ENCODE assay signal across 1 cellular context in the genomic region with DNA sequence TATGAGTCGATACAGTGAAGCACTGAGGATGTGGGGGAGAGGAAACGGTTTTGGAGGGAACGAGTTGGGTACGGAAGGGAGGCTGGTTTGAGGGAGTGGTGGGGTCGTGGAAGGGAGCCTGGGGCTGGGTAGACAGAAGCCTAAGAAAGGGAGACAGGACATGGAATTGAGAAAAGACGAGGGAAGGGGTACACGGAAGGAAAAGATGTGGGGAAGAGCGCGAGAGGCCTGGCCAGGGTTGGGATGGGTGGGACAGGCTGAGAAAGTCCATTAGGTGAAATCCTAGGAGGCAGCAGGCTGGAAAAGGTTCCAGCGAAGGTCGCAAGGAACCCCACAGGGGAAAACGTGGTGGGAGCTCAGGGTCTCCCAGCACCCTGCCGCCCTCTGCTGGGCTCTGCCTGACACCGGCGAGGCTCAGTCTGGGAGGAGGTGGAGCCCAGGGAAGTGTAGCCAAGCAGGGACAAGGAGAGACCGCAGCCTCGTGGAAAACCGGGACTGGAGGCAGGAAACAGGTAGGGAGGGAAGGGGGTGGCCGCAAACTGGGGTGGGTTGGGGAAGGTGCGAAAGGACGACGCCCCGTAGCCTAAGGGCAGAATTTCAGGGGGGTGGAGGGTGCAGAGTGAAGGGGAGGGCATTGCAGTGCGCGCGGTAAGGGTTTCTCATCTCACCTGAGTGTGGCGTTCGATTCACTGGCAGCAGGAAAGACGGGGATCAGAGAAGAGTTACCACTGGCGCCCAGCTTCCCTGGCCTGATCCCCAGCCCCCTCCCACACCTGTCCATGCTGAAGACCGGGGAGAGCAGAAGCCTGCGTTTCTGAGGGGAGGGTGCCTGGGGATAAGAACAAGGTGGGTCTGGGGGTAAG.
TF ChIP-seq lines count a peak whose summit lies in the region.

No MANE protein-coding gene starts in this region.

TF ChIP-seq in K562, 482 proteins besides CTCF, POLR2A, EP300 and RAD21 (continues in another document):
- TF ChIP-seq, protein P1, sequence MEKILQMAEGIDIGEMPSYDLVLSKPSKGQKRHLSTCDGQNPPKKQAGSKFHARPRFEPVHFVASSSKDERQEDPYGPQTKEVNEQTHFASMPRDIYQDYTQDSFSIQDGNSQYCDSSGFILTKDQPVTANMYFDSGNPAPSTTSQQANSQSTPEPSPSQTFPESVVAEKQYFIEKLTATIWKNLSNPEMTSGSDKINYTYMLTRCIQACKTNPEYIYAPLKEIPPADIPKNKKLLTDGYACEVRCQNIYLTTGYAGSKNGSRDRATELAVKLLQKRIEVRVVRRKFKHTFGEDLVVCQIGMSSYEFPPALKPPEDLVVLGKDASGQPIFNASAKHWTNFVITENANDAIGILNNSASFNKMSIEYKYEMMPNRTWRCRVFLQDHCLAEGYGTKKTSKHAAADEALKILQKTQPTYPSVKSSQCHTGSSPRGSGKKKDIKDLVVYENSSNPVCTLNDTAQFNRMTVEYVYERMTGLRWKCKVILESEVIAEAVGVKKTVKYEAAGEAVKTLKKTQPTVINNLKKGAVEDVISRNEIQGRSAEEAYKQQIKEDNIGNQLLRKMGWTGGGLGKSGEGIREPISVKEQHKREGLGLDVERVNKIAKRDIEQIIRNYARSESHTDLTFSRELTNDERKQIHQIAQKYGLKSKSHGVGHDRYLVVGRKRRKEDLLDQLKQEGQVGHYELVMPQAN (IDR thresholded peaks at IDR 0.05; ENCODE audit: borderline replicate concordance), result peak; percentile 61
- TF ChIP-seq, protein P2, sequence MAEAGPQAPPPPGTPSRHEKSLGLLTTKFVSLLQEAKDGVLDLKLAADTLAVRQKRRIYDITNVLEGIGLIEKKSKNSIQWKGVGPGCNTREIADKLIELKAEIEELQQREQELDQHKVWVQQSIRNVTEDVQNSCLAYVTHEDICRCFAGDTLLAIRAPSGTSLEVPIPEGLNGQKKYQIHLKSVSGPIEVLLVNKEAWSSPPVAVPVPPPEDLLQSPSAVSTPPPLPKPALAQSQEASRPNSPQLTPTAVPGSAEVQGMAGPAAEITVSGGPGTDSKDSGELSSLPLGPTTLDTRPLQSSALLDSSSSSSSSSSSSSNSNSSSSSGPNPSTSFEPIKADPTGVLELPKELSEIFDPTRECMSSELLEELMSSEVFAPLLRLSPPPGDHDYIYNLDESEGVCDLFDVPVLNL (CRISPR knock-in tag; IDR thresholded peaks at IDR 0.05; ENCODE audit: low read depth), result 0 out of 2 replicates have a peak, but pooled peaks have one; percentile 33
- TF ChIP-seq ZNF408 (CRISPR knock-in tag; IDR thresholded peaks at IDR 0.05; ENCODE audit: low read depth) (no peak), YY1 (IDR thresholded peaks at IDR 0.05; ENCODE audit: borderline replicate concordance in 1 of 3, control insufficient read depth in 1 of 3, extremely low read depth in 1 of 3, insufficient read depth in 3 of 3, insufficient read length in 1 of 3, insufficient replicate concordance in 2 of 3, low read depth in 1 of 3, low read length in 2 of 3) (peak in 1 of 3 experiments; percentile 38), SMARCA4 (IDR thresholded peaks at IDR 0.05) (peak; percentile 59), ZNF239 (CRISPR knock-in tag; IDR thresholded peaks at IDR 0.05) (no peak), ZNF696 (CRISPR knock-in tag; conservative IDR thresholded peaks at IDR 0.05) (no peak), TAF1 (IDR thresholded peaks at IDR 0.05; ENCODE audit: control insufficient read depth, extremely low read depth, insufficient read depth, low read length, severe bottlenecking) (peak; percentile 33), NRF1 (conservative IDR thresholded peaks at IDR 0.05 in 1 of 2, IDR thresholded peaks at IDR 0.05 in 1 of 2) (peak; percentile 24 to 30; a peak in 1 of 4 replicates), GATAD2B (IDR thresholded peaks at IDR 0.05; ENCODE audit: borderline replicate concordance) (peak; percentile 45; the same call in 1 of the 2 replicates), HDAC2 (IDR thresholded peaks at IDR 0.05) (peak; percentile 71), SAP30 (IDR thresholded peaks at IDR 0.05; ENCODE audit: borderline replicate concordance, insufficient read depth, low read depth, low read length, poor library complexity, severe bottlenecking) (peak; percentile 40), NR2C2 (CRISPR knock-in tag; IDR thresholded peaks at IDR 0.05) (0 out of 2 replicates have a peak, but pooled peaks have one; percentile 46), NR2C2 (tag; IDR thresholded peaks at IDR 0.05) (no peak), DPF2 (IDR thresholded peaks at IDR 0.05) (0 out of 2 replicates have a peak, but pooled peaks have one; percentile 52), LCOR (CRISPR knock-in tag; IDR thresholded peaks at IDR 0.05) (0 out of 2 replicates have a peak, but pooled peaks have one; percentile 23), BHLHE40 (IDR thresholded peaks at IDR 0.05; ENCODE audit: low read length) (no peak), CEBPG (CRISPR knock-in tag; IDR thresholded peaks at IDR 0.05) (no peak), CEBPG (tag; conservative IDR thresholded peaks at IDR 0.05 in 1 of 2, IDR thresholded peaks at IDR 0.05 in 1 of 2) (no peak), NR3C1 (CRISPR knock-in tag; IDR thresholded peaks at IDR 0.05) (no peak), ESRRA (IDR thresholded peaks at IDR 0.05; ENCODE audit: borderline replicate concordance, low read depth) (peak; percentile 29; the same call in 1 of the 2 replicates)
- TF ChIP-seq, protein P3, sequence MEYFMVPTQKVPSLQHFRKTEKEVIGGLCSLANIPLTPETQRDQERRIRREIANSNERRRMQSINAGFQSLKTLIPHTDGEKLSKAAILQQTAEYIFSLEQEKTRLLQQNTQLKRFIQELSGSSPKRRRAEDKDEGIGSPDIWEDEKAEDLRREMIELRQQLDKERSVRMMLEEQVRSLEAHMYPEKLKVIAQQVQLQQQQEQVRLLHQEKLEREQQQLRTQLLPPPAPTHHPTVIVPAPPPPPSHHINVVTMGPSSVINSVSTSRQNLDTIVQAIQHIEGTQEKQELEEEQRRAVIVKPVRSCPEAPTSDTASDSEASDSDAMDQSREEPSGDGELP (CRISPR knock-in tag; IDR thresholded peaks at IDR 0.05; ENCODE audit: borderline replicate concordance), result peak; percentile 71; the same call in 1 of the 2 replicates
- TF ChIP-seq, protein P4, sequence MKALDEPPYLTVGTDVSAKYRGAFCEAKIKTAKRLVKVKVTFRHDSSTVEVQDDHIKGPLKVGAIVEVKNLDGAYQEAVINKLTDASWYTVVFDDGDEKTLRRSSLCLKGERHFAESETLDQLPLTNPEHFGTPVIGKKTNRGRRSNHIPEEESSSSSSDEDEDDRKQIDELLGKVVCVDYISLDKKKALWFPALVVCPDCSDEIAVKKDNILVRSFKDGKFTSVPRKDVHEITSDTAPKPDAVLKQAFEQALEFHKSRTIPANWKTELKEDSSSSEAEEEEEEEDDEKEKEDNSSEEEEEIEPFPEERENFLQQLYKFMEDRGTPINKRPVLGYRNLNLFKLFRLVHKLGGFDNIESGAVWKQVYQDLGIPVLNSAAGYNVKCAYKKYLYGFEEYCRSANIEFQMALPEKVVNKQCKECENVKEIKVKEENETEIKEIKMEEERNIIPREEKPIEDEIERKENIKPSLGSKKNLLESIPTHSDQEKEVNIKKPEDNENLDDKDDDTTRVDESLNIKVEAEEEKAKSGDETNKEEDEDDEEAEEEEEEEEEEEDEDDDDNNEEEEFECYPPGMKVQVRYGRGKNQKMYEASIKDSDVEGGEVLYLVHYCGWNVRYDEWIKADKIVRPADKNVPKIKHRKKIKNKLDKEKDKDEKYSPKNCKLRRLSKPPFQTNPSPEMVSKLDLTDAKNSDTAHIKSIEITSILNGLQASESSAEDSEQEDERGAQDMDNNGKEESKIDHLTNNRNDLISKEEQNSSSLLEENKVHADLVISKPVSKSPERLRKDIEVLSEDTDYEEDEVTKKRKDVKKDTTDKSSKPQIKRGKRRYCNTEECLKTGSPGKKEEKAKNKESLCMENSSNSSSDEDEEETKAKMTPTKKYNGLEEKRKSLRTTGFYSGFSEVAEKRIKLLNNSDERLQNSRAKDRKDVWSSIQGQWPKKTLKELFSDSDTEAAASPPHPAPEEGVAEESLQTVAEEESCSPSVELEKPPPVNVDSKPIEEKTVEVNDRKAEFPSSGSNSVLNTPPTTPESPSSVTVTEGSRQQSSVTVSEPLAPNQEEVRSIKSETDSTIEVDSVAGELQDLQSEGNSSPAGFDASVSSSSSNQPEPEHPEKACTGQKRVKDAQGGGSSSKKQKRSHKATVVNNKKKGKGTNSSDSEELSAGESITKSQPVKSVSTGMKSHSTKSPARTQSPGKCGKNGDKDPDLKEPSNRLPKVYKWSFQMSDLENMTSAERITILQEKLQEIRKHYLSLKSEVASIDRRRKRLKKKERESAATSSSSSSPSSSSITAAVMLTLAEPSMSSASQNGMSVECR (CRISPR knock-in tag; IDR thresholded peaks at IDR 0.05), result 0 out of 2 replicates have a peak, but pooled peaks have one; percentile 22
- TF ChIP-seq, protein P5, sequence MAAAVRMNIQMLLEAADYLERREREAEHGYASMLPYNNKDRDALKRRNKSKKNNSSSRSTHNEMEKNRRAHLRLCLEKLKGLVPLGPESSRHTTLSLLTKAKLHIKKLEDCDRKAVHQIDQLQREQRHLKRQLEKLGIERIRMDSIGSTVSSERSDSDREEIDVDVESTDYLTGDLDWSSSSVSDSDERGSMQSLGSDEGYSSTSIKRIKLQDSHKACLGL (CRISPR knock-in tag; IDR thresholded peaks at IDR 0.05; ENCODE audit: borderline replicate concordance, poor library complexity, severe bottlenecking), result no peak
- TF ChIP-seq, protein P6, sequence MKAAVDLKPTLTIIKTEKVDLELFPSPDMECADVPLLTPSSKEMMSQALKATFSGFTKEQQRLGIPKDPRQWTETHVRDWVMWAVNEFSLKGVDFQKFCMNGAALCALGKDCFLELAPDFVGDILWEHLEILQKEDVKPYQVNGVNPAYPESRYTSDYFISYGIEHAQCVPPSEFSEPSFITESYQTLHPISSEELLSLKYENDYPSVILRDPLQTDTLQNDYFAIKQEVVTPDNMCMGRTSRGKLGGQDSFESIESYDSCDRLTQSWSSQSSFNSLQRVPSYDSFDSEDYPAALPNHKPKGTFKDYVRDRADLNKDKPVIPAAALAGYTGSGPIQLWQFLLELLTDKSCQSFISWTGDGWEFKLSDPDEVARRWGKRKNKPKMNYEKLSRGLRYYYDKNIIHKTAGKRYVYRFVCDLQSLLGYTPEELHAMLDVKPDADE (conservative IDR thresholded peaks at IDR 0.05; ENCODE audit: control insufficient read depth, low read depth, low read length), result peak; percentile 62; the same call in 1 of the 2 replicates
- TF ChIP-seq, protein P7, sequence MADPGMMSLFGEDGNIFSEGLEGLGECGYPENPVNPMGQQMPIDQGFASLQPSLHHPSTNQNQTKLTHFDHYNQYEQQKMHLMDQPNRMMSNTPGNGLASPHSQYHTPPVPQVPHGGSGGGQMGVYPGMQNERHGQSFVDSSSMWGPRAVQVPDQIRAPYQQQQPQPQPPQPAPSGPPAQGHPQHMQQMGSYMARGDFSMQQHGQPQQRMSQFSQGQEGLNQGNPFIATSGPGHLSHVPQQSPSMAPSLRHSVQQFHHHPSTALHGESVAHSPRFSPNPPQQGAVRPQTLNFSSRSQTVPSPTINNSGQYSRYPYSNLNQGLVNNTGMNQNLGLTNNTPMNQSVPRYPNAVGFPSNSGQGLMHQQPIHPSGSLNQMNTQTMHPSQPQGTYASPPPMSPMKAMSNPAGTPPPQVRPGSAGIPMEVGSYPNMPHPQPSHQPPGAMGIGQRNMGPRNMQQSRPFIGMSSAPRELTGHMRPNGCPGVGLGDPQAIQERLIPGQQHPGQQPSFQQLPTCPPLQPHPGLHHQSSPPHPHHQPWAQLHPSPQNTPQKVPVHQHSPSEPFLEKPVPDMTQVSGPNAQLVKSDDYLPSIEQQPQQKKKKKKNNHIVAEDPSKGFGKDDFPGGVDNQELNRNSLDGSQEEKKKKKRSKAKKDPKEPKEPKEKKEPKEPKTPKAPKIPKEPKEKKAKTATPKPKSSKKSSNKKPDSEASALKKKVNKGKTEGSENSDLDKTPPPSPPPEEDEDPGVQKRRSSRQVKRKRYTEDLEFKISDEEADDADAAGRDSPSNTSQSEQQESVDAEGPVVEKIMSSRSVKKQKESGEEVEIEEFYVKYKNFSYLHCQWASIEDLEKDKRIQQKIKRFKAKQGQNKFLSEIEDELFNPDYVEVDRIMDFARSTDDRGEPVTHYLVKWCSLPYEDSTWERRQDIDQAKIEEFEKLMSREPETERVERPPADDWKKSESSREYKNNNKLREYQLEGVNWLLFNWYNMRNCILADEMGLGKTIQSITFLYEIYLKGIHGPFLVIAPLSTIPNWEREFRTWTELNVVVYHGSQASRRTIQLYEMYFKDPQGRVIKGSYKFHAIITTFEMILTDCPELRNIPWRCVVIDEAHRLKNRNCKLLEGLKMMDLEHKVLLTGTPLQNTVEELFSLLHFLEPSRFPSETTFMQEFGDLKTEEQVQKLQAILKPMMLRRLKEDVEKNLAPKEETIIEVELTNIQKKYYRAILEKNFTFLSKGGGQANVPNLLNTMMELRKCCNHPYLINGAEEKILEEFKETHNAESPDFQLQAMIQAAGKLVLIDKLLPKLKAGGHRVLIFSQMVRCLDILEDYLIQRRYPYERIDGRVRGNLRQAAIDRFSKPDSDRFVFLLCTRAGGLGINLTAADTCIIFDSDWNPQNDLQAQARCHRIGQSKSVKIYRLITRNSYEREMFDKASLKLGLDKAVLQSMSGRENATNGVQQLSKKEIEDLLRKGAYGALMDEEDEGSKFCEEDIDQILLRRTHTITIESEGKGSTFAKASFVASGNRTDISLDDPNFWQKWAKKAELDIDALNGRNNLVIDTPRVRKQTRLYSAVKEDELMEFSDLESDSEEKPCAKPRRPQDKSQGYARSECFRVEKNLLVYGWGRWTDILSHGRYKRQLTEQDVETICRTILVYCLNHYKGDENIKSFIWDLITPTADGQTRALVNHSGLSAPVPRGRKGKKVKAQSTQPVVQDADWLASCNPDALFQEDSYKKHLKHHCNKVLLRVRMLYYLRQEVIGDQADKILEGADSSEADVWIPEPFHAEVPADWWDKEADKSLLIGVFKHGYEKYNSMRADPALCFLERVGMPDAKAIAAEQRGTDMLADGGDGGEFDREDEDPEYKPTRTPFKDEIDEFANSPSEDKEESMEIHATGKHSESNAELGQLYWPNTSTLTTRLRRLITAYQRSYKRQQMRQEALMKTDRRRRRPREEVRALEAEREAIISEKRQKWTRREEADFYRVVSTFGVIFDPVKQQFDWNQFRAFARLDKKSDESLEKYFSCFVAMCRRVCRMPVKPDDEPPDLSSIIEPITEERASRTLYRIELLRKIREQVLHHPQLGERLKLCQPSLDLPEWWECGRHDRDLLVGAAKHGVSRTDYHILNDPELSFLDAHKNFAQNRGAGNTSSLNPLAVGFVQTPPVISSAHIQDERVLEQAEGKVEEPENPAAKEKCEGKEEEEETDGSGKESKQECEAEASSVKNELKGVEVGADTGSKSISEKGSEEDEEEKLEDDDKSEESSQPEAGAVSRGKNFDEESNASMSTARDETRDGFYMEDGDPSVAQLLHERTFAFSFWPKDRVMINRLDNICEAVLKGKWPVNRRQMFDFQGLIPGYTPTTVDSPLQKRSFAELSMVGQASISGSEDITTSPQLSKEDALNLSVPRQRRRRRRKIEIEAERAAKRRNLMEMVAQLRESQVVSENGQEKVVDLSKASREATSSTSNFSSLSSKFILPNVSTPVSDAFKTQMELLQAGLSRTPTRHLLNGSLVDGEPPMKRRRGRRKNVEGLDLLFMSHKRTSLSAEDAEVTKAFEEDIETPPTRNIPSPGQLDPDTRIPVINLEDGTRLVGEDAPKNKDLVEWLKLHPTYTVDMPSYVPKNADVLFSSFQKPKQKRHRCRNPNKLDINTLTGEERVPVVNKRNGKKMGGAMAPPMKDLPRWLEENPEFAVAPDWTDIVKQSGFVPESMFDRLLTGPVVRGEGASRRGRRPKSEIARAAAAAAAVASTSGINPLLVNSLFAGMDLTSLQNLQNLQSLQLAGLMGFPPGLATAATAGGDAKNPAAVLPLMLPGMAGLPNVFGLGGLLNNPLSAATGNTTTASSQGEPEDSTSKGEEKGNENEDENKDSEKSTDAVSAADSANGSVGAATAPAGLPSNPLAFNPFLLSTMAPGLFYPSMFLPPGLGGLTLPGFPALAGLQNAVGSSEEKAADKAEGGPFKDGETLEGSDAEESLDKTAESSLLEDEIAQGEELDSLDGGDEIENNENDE (IDR thresholded peaks at IDR 0.05; ENCODE audit: low read depth, low read length), result no peak
